ENCODE assay signal across 21 cellular contexts in the genomic region with DNA sequence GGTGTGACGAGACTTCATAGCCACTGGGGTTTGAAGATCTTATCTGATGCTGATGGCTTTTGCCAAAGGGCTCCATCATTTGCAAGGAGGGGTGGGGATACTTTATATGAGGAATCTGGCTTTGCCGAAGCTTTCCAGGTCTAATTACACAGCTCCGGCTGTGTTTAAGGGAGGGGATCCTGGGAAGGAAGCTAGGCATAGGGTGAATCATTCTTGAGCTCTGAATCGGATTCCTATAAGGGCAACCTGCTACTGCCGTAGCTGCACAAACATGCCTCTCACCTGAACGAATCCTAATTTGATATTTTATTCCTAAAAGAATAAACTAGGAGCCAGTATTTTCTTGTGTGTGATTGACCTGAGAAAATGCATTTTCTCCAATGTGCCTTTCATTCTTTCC.
"Had no signal": no experiment of that assay in that cellular context is flagged by ENCODE, and none has a peak within 500 bp of the region (broad histone marks: within the 10 kb centered on the region; RNA-seq: fewer than 3 reads in every experiment).

No MANE protein-coding gene starts in this region.

- H3K27ac Mint-ChIP-seq: naive thymus-derived CD4-positive, alpha-beta T cell; nephron; neural progenitor cell; progenitor cell of endocrine pancreas; stimulated activated naive B cell treated with anti-CD40 and anti-IgM and Interleukin-4, amounts not matched to agents 10 μg/mL and 1 μg/mL and 100 μg/mL, for 72 hours; stimulated activated naive CD8-positive, alpha-beta T cell treated with anti-CD3 and anti-CD28 coated beads, Interleukin-15, Interleukin-2, amounts not matched to agents 100 ng/mL and 50 ng/mL, for 24 hours had no signal

- H3K27me3 ChIP-seq: right lobe of liver, transverse colon, upper lobe of right lung, vagina had no signal

- H3K4me2 ChIP-seq: neural progenitor cell had no signal

- H3K9me3 ChIP-seq: esophagus squamous epithelium, right lobe of liver, suprapubic skin, transverse colon, upper lobe of right lung, vagina had no signal

- H2AFZ ChIP-seq: neural progenitor cell, parathyroid adenoma had no signal

- H3K36me3 Mint-ChIP-seq: naive thymus-derived CD4-positive, alpha-beta T cell; neural progenitor cell; stimulated activated naive B cell treated with anti-CD40 and anti-IgM and Interleukin-4, amounts not matched to agents 10 μg/mL and 1 μg/mL and 100 μg/mL, for 72 hours had no signal

- H3K4me1 Mint-ChIP-seq: stimulated activated naive B cell treated with anti-CD40 and anti-IgM and Interleukin-4, amounts not matched to agents 10 μg/mL and 1 μg/mL and 100 μg/mL, for 72 hours had no signal

- H3K36me3 ChIP-seq: esophagus squamous epithelium, neural progenitor cell, right lobe of liver, suprapubic skin, transverse colon, upper lobe of right lung, vagina had no signal

- H3K27ac ChIP-seq: coronary artery, esophagus squamous epithelium, neural progenitor cell, parathyroid adenoma, right lobe of liver, suprapubic skin, transverse colon, upper lobe of right lung, vagina had no signal

- H3K9me3 Mint-ChIP-seq: nephron; neural progenitor cell; stimulated activated naive B cell treated with anti-CD40 and anti-IgM and Interleukin-4, amounts not matched to agents 10 μg/mL and 1 μg/mL and 100 μg/mL, for 72 hours; stimulated activated naive CD8-positive, alpha-beta T cell treated with anti-CD3 and anti-CD28 coated beads, Interleukin-15, Interleukin-2, amounts not matched to agents 100 ng/mL and 50 ng/mL, for 24 hours had no signal

- H3K4me3 ChIP-seq: coronary artery, esophagus squamous epithelium, neural progenitor cell, right lobe of liver, suprapubic skin, transverse colon, upper lobe of right lung, vagina had no signal

- H3K4me3 Mint-ChIP-seq: naive thymus-derived CD4-positive, alpha-beta T cell; nephron; neural progenitor cell; stimulated activated naive B cell treated with anti-CD40 and anti-IgM and Interleukin-4, amounts not matched to agents 10 μg/mL and 1 μg/mL and 100 μg/mL, for 72 hours; stimulated activated naive CD8-positive, alpha-beta T cell treated with anti-CD3 and anti-CD28 coated beads, Interleukin-15, Interleukin-2, amounts not matched to agents 100 ng/mL and 50 ng/mL, for 24 hours had no signal

- ATAC-seq: left lobe of liver; naive thymus-derived CD4-positive, alpha-beta T cell; right lobe of liver; stimulated activated naive B cell treated with anti-CD40 and anti-IgM and Interleukin-4, amounts not matched to agents 10 μg/mL and 1 μg/mL and 100 μg/mL, for 72 hours; upper lobe of right lung had no signal

- H3K9ac ChIP-seq: neural progenitor cell, parathyroid adenoma had no signal

- H3K4me1 ChIP-seq: esophagus squamous epithelium, neural progenitor cell, parathyroid adenoma, right lobe of liver, suprapubic skin, transverse colon, upper lobe of right lung, vagina had no signal

- H3K79me2 ChIP-seq: parathyroid adenoma had no signal

- DNase-seq: dermis blood vessel endothelial cell; effector memory CD4-positive, alpha-beta T cell; esophagus squamous epithelium; midbrain; naive thymus-derived CD4-positive, alpha-beta T cell; right lobe of liver; small intestine; stimulated activated CD4-positive, alpha-beta T cell treated with anti-CD3 and anti-CD28 coated beads, Interleukin-15, amount 100 ng/mL, for 24 hours; stimulated activated CD4-positive, alpha-beta T cell treated with anti-CD3 and anti-CD28 coated beads, Interleukin-2, amount 100 ng/mL, for 48 hours; stimulated activated naive B cell treated with anti-CD40 and anti-IgM and Interleukin-4, amounts not matched to agents 10 μg/mL and 1 μg/mL and 100 μg/mL, for 72 hours; transverse colon; upper lobe of right lung had no signal
